Comparison of ENCODE assay signal across 18 cellular contexts in genomic region chr3:5133239-5133638, GRCh38. TPM values are rescaled to one million over a fixed set of nuclear protein-coding genes. Genes with fewer than 3 reads are reported as not detected.
DNase-seq lines count a peak whose midpoint lies in the region; ATAC-seq and TF ChIP-seq lines count a peak whose summit lies in the region.
"Had no signal": no experiment of that assay in that cellular context is flagged by ENCODE, and none has a peak within 500 bp of the region (broad histone marks: within the 10 kb centered on the region; RNA-seq: fewer than 3 reads in every experiment).

No MANE protein-coding gene starts in this region.

- H3K27ac Mint-ChIP-seq in activated CD8-positive, alpha-beta memory T cell treated with anti-CD3 and anti-CD28 coated beads, Interleukin-2, amount 10 ng/mL, durations not matched to agents 7 days and 5 days = peak overlapping the region; percentile 2
- peak overlapping the region; percentile 65 for H3K27ac Mint-ChIP-seq in central memory CD8-positive, alpha-beta T cell (ENCODE audit: low read depth)
- H3K27ac Mint-ChIP-seq in neural crest cell (ENCODE audit: unreplicated experiment) = peak overlapping the region; percentile 19
- H3K27ac Mint-ChIP-seq: neural progenitor cell had no signal

- H3K4me3 ChIP-seq in HUES6 (ENCODE audit: low read depth, low read length) (no peak overlapping the region), psoas muscle (no peak overlapping the region), left lung (no peak overlapping the region)
- H3K4me3 ChIP-seq: A549, MG63, neural progenitor cell, upper lobe of left lung had no signal

- ATAC-seq in activated CD8-positive, alpha-beta memory T cell treated with anti-CD3 and anti-CD28 coated beads, Interleukin-2, amount 10 ng/mL, durations not matched to agents 7 days and 5 days = no peak
- ATAC-seq in central memory CD8-positive, alpha-beta T cell (replicated peaks; ENCODE audit: extremely low read depth, poor library complexity, severe bottlenecking) = no peak
- no peak for ATAC-seq in psoas muscle
- ATAC-seq in left lung = no peak
- ATAC-seq in GM18867 (IDR thresholded peaks at IDR 0.05; ENCODE audit: unreplicated experiment) = no peak
- ATAC-seq: A549 had no signal

- H3K4me1 ChIP-seq in HUES6 (ENCODE audit: control insufficient read depth, insufficient read depth, low read length) = peaks cover 29% of the 10 kb centered on the region
- peaks cover 68% of the 10 kb centered on the region for H3K4me1 ChIP-seq in psoas muscle
- peaks cover under 1 to 74% of the 10 kb centered on the region in 2 donors for H3K4me1 ChIP-seq in left lung
- H3K4me1 ChIP-seq: neural progenitor cell had no signal

- H3K4me1 Mint-ChIP-seq in activated CD8-positive, alpha-beta memory T cell treated with anti-CD3 and anti-CD28 coated beads, Interleukin-2, amount 10 ng/mL, durations not matched to agents 7 days and 5 days = peaks cover 30% of the 10 kb centered on the region
- H3K4me1 Mint-ChIP-seq in central memory CD8-positive, alpha-beta T cell = peaks cover 62% of the 10 kb centered on the region
- H3K4me1 Mint-ChIP-seq in neural crest cell = peaks cover 25% of the 10 kb centered on the region

- H3K36me3 ChIP-seq in HUES6 (ENCODE audit: control insufficient read depth, insufficient read depth, low read length) (no peaks in the 10 kb centered on the region; the same call in 1 of the 2 replicates), psoas muscle (ENCODE audit: insufficient read depth in 1 of 2, low read depth in 1 of 2) (peaks cover 0 to 5% of the 10 kb centered on the region in 2 donors), left lung (peaks cover 0 to 10% of the 10 kb centered on the region in 2 donors)
- H3K36me3 ChIP-seq: MG63, neural progenitor cell had no signal

- peak overlapping the region; percentile 2 for H3K9ac ChIP-seq in HUES6 (ENCODE audit: low read length)
- H3K9ac ChIP-seq: neural progenitor cell had no signal

- H3K27ac ChIP-seq in HUES6 (ENCODE audit: low read depth, low read length) (peak overlapping the region; percentile 50), psoas muscle (no peak overlapping the region), left lung (no peak overlapping the region)
- H3K27ac ChIP-seq: A549, C4-2B, neural progenitor cell, upper lobe of left lung, VCaP had no signal

- H3K27me3 ChIP-seq in HUES6 (ENCODE audit: control insufficient read depth, insufficient read depth, low read length) (no peaks in the 10 kb centered on the region), psoas muscle (ENCODE audit: insufficient read depth in 3 of 3, low read length in 2 of 3) (no peaks in the 10 kb centered on the region), left lung (no peaks in the 10 kb centered on the region)
- H3K27me3 ChIP-seq: MG63, neural progenitor cell, upper lobe of left lung had no signal

- H3K4me3 Mint-ChIP-seq in activated CD8-positive, alpha-beta memory T cell treated with anti-CD3 and anti-CD28 coated beads, Interleukin-2, amount 10 ng/mL, durations not matched to agents 7 days and 5 days = no peak overlapping the region
- H3K4me3 Mint-ChIP-seq in central memory CD8-positive, alpha-beta T cell = no peak overlapping the region
- H3K4me3 Mint-ChIP-seq in neural crest cell = no peak overlapping the region
- H3K4me3 Mint-ChIP-seq: neural progenitor cell had no signal

- H3K27me3 Mint-ChIP-seq in activated CD8-positive, alpha-beta memory T cell treated with anti-CD3 and anti-CD28 coated beads, Interleukin-2, amount 10 ng/mL, durations not matched to agents 7 days and 5 days = no peaks in the 10 kb centered on the region
- no peaks in the 10 kb centered on the region for H3K27me3 Mint-ChIP-seq in central memory CD8-positive, alpha-beta T cell
- H3K27me3 Mint-ChIP-seq in neural crest cell (ENCODE audit: low read depth) = no peaks in the 10 kb centered on the region

- no peaks in the 10 kb centered on the region for H3K9me3 Mint-ChIP-seq in activated CD8-positive, alpha-beta memory T cell treated with anti-CD3 and anti-CD28 coated beads, Interleukin-2, amount 10 ng/mL, durations not matched to agents 7 days and 5 days (ENCODE audit: low read depth)
- H3K9me3 Mint-ChIP-seq in central memory CD8-positive, alpha-beta T cell = no peaks in the 10 kb centered on the region
- no peaks in the 10 kb centered on the region for H3K9me3 Mint-ChIP-seq in neural crest cell
- H3K9me3 Mint-ChIP-seq: neural progenitor cell had no signal

- H3K9me3 ChIP-seq in HUES6 (ENCODE audit: control insufficient read depth, insufficient read depth, low read depth, low read length) (no peaks in the 10 kb centered on the region), psoas muscle (no peaks in the 10 kb centered on the region), left lung (no peaks in the 10 kb centered on the region)
- H3K9me3 ChIP-seq: A549, MG63, upper lobe of left lung had no signal

- TF ChIP-seq CTCF in neural crest cell (conservative IDR thresholded peaks at IDR 0.05) (no peak), psoas muscle (IDR thresholded peaks at IDR 0.05) (no peak), left lung (IDR thresholded peaks at IDR 0.05) (no peak)

- H3K36me3 Mint-ChIP-seq in activated CD8-positive, alpha-beta memory T cell treated with anti-CD3 and anti-CD28 coated beads, Interleukin-2, amount 10 ng/mL, durations not matched to agents 7 days and 5 days = peaks cover 11% of the 10 kb centered on the region
- peaks cover 20% of the 10 kb centered on the region for H3K36me3 Mint-ChIP-seq in central memory CD8-positive, alpha-beta T cell (ENCODE audit: insufficient read depth)
- no peaks in the 10 kb centered on the region for H3K36me3 Mint-ChIP-seq in neural crest cell (ENCODE audit: low read depth)
- H3K36me3 Mint-ChIP-seq: neural progenitor cell had no signal

- CTCF ChIA-PET in activated CD8-positive, alpha-beta memory T cell treated with anti-CD3 and anti-CD28 coated beads, Interleukin-2, amount 10 ng/mL, durations not matched to agents 7 days and 5 days (lab: Charles Lee) = interaction anchor here (0.8 to 1.7 kb wide), 2 partner anchors 10 to 64 kb away, joined by 3 to 6 read pairs; no protein-coding TSS in a partner anchor

- 92 to 95% (median 93%) methylated on average over 3 of the region's 3 CpGs for WGBS in psoas muscle, 3 donors

- DNase-seq in activated CD8-positive, alpha-beta memory T cell treated with anti-CD3 and anti-CD28 coated beads, Interleukin-2, amount 10 ng/mL, durations not matched to agents 7 days and 5 days = no peak
- DNase-seq in activated CD8-positive, alpha-beta memory T cell treated with anti-CD3 and anti-CD28 coated beads, Interleukin-2, amount 50 U/mL, for 48 hours = no peak
- no peak for DNase-seq in central memory CD8-positive, alpha-beta T cell (ENCODE audit: low spot score in 2 of 2)
- DNase-seq in neural crest cell (ENCODE audit: low read depth, low spot score) (no peak), psoas muscle (no peak), left lung (no peak)
- DNase-seq: DMS79 treated with DMSO at 0.1 percent for 48 hours, glutamatergic neuron, MG63, NCI-H1694 treated with DMSO at 0.1 percent for 48 hours, NCI-H345, upper lobe of left lung had no signal

- intact Hi-C loops in psoas muscle (cut with DNase I) = no loop called here
- intact Hi-C loops in left lung (cut with DNase I) = no loop called here

RNA-seq across cellular contexts. Expression of gene ARL8B, which starts 11.1 kb away (rescaled TPM):
- 10 to 100 TPM; 36.0 to 46.8 TPM for total RNA-seq in activated CD8-positive, alpha-beta memory T cell treated with anti-CD3 and anti-CD28 coated beads, Interleukin-2, amount 10 ng/mL, durations not matched to agents 7 days and 5 days
- 34.5 and 35.7 TPM in 2 replicates for total RNA-seq in neural crest cell
- 100 to 1,000 TPM in 2 of 4 donors, 10 to 100 TPM in 2; 35.1 to 154 (median 109) TPM for total RNA-seq in psoas muscle
- 100 to 1,000 TPM; 140 to 266 (median 178) TPM for polyA plus RNA-seq in psoas muscle
- total RNA-seq in left lung = 10 to 100 TPM; 81.0 to 93.9 TPM

RNA-seq across cellular contexts. Expression of gene EDEM1, which starts 54.3 kb away (rescaled TPM):
- total RNA-seq in activated CD8-positive, alpha-beta memory T cell treated with anti-CD3 and anti-CD28 coated beads, Interleukin-2, amount 10 ng/mL, durations not matched to agents 7 days and 5 days = 100 to 1,000 TPM in 1 of 2 experiments, 10 to 100 TPM in 1; 79.0 to 119 TPM
- total RNA-seq in neural crest cell (19.7 and 21.2 TPM in 2 replicates), psoas muscle (10 to 100 TPM in 1 of 4 donors, 1 to 10 TPM in 3; 5.5 to 11.7 (median 6.5) TPM), left lung (100 to 1,000 TPM; 103 to 104 TPM)
- 1 to 10 TPM; 2.6 to 6.4 (median 5.4) TPM for polyA plus RNA-seq in psoas muscle

Comparison
In these comparisons a context has a peak if more than half of its experiments do, and no peak if none do; other contexts are left out.
1. H3K27ac Mint-ChIP-seq: peak in every context shown above with its lines; median percentile 65 in central memory CD8-positive, alpha-beta T cell; 19 in neural crest cell; 2 in activated CD8-positive, alpha-beta memory T cell treated with anti-CD3 and anti-CD28 coated beads, Interleukin-2, amount 10 ng/mL, durations not matched to agents 7 days and 5 days.